1 cellular context compared by ENCODE assay signal in the genomic region with DNA sequence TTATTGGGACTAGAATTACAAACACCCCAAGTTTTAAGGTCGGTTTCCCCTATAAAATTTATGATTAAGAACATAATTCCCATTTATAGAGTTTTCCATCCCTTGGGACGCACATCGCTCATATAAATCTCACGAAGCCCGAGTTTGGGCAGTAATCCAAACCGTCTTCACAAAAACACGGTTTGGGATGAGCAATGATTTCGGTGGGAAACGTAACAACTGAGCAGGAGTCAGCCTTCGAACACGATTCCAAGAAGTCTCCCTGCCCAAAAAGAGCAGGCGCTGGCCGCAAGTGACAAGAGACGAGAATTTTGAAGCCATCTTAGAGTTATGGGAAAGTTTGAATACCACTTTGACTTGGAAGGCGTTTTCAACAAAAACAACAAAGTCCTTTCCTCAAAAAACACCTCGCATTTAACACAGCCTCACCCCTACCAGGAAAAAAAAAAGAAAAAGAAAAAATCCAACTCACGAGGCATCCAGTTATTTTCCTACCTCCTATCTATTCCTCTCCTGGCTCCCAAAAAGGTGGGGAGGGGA.
TF ChIP-seq lines count a peak whose summit lies in the region.

No MANE protein-coding gene starts in this region.

TF ChIP-seq in IMR-90, 13 proteins besides CTCF, POLR2A, EP300 and RAD21 (continued from another document):
- TF ChIP-seq BHLHE40 (IDR thresholded peaks at IDR 0.05; ENCODE audit: low read depth, low read length) (no peak), MXI1 (IDR thresholded peaks at IDR 0.05; ENCODE audit: borderline replicate concordance, low read depth, low read length) (no peak), FOS (IDR thresholded peaks at IDR 0.05; ENCODE audit: low read depth, low read length) (no peak), RCOR1 (IDR thresholded peaks at IDR 0.05; ENCODE audit: insufficient replicate concordance, low read length) (no peak), SMC3 (IDR thresholded peaks at IDR 0.05; ENCODE audit: low read depth, low read length) (no peak)
